In the genomic region with DNA sequence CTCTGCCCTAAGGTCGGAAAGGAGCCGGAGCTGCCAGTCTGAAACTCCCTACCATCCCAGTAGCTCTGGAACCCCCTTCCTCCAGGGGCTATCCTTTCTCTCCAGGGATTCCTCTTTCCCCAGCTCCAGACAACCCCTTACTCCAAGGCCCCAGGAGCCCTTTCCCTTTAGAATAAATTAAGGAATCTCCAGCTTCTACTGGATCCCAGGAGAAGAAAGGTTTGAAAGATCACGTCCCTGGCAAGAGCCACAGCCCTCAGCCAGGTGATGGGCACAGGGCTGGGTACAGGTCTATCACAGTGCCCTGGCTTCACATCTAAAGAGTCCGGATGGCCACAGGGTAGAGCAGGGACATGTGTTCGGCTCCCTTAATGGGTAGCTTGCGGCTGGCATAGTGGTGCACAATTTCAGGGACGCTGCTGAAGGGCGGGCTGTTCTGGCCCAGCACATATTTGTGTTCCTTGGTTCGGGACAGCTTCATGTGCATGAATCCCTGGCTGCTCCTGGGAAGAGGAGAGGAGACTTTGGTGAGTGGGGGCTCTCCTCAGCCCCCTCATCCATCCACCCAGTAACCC, we compare ENCODE assay signal across 1 cellular context.
TF ChIP-seq lines count a peak whose summit lies in the region.

No MANE protein-coding gene starts in this region.

TF ChIP-seq in HCT116, 20 proteins besides CTCF, POLR2A, EP300 and RAD21 (continued from another document):
- TF ChIP-seq EZH2phosphoT487 (IDR thresholded peaks at IDR 0.05; ENCODE audit: borderline replicate concordance) = no peak
- TF ChIP-seq, protein P1, sequence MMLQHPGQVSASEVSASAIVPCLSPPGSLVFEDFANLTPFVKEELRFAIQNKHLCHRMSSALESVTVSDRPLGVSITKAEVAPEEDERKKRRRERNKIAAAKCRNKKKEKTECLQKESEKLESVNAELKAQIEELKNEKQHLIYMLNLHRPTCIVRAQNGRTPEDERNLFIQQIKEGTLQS (IDR thresholded peaks at IDR 0.05) = no peak
- TF ChIP-seq, protein P2, sequence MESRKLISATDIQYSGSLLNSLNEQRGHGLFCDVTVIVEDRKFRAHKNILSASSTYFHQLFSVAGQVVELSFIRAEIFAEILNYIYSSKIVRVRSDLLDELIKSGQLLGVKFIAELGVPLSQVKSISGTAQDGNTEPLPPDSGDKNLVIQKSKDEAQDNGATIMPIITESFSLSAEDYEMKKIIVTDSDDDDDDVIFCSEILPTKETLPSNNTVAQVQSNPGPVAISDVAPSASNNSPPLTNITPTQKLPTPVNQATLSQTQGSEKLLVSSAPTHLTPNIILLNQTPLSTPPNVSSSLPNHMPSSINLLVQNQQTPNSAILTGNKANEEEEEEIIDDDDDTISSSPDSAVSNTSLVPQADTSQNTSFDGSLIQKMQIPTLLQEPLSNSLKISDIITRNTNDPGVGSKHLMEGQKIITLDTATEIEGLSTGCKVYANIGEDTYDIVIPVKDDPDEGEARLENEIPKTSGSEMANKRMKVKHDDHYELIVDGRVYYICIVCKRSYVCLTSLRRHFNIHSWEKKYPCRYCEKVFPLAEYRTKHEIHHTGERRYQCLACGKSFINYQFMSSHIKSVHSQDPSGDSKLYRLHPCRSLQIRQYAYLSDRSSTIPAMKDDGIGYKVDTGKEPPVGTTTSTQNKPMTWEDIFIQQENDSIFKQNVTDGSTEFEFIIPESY (IDR thresholded peaks at IDR 0.05; ENCODE audit: extremely low read depth, insufficient replicate concordance, low read length) = no peak
- TF ChIP-seq JUND (IDR thresholded peaks at IDR 0.05) = no peak
- TF ChIP-seq CEBPB (IDR thresholded peaks at IDR 0.05; ENCODE audit: low read depth) = no peak
- no peak for TF ChIP-seq SIN3A (IDR thresholded peaks at IDR 0.05; ENCODE audit: low read depth)
- no peak for TF ChIP-seq TCF7L2 (IDR thresholded peaks at IDR 0.05; ENCODE audit: borderline replicate concordance, extremely low read depth, insufficient read depth, insufficient read length)
- TF ChIP-seq, protein P3, sequence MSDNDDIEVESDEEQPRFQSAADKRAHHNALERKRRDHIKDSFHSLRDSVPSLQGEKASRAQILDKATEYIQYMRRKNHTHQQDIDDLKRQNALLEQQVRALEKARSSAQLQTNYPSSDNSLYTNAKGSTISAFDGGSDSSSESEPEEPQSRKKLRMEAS (IDR thresholded peaks at IDR 0.05) = no peak
- TF ChIP-seq ZNF274 (IDR thresholded peaks at IDR 0.05; ENCODE audit: low read depth, low read length) = no peak
- TF ChIP-seq CBX3 (IDR thresholded peaks at IDR 0.05; ENCODE audit: low read depth) = no peak
- TF ChIP-seq ELF1 (IDR thresholded peaks at IDR 0.05; ENCODE audit: borderline replicate concordance, low read depth) = no peak
